ENCODE assay signal across 21 cellular contexts in genomic region chr1:163046071-163046470, GRCh38. TPM values are rescaled to one million over a fixed set of nuclear protein-coding genes. Genes with fewer than 3 reads are reported as not detected.
A peak's percentile ranks its signal among the peaks of the same experiment; 100 is the strongest.
DNase-seq lines count a peak whose midpoint lies in the region; ATAC-seq and TF ChIP-seq lines count a peak whose summit lies in the region.
"Had no signal": no experiment of that assay in that cellular context is flagged by ENCODE, and none has a peak within 500 bp of the region (broad histone marks: within the 10 kb centered on the region; RNA-seq: fewer than 3 reads in every experiment).

No MANE protein-coding gene starts in this region.

- H3K27ac Mint-ChIP-seq in HFFc6: peak overlapping the region; percentile 54
- H3K27ac Mint-ChIP-seq: activated naive CD8-positive, alpha-beta T cell treated with anti-CD3 and anti-CD28 coated beads, Interleukin-2, amount 10 ng/mL, durations not matched to agents 7 days and 5 days; CD4-positive, CD25-positive, alpha-beta regulatory T cell; mesothelial cell of epicardium; nephron had no signal

- no peak overlapping the region for H3K4me3 ChIP-seq in AG04449 (ENCODE audit: low read depth, low read length)
- no peak overlapping the region for H3K4me3 ChIP-seq in cardiac fibroblast (replicated peaks in 1 of 2; ENCODE audit: low read depth in 2 of 2, low read length in 2 of 2)
- H3K4me3 ChIP-seq: esophagus muscularis mucosa, SJSA1, thoracic aorta had no signal

- DNase-seq in AG04449 (ENCODE audit: low read depth, low spot score) (peak; percentile 29), HFFc6 (peak; percentile 68), cardiac fibroblast (ENCODE audit: low read depth in 2 of 2) (peak; percentile 36 to 86), iris pigment epithelial cell (ENCODE audit: low read depth) (peak; percentile 80), HuH-7.5 (ENCODE audit: low spot score) (no peak), ureter (ENCODE audit: low spot score) (no peak), NCI-H146 treated with DMSO at 0.1 percent for 48 hours (lab: John Stamatoyannopoulos, UW; ENCODE audit: unreplicated experiment) (no peak)
- DNase-seq: activated CD4-positive, alpha-beta T cell treated with anti-CD3 and anti-CD28 coated beads for 1 hour; activated naive CD8-positive, alpha-beta T cell treated with anti-CD3 and anti-CD28 coated beads, Interleukin-2, amount 10 ng/mL, durations not matched to agents 7 days and 5 days; caudate nucleus; CD4-positive, CD25-positive, alpha-beta regulatory T cell; hypothalamus; MV-4-11; NCI-H2029 treated with DMSO at 0.1 percent for 48 hours; NCI-H526 had no signal

- no peaks in the 10 kb centered on the region for H3K36me3 Mint-ChIP-seq in HFFc6 (ENCODE audit: low read depth)
- H3K36me3 Mint-ChIP-seq: activated naive CD8-positive, alpha-beta T cell treated with anti-CD3 and anti-CD28 coated beads, Interleukin-2, amount 10 ng/mL, durations not matched to agents 7 days and 5 days; CD4-positive, CD25-positive, alpha-beta regulatory T cell; mesothelial cell of epicardium had no signal

- no peaks in the 10 kb centered on the region for H3K9me3 Mint-ChIP-seq in HFFc6
- H3K9me3 Mint-ChIP-seq: activated naive CD8-positive, alpha-beta T cell treated with anti-CD3 and anti-CD28 coated beads, Interleukin-2, amount 10 ng/mL, durations not matched to agents 7 days and 5 days; mesothelial cell of epicardium; nephron had no signal

- no peaks in the 10 kb centered on the region; the same call in 1 of the 2 replicates for H3K27me3 Mint-ChIP-seq in HFFc6 (ENCODE audit: insufficient read depth)

- no peak overlapping the region for H3K4me3 Mint-ChIP-seq in HFFc6
- H3K4me3 Mint-ChIP-seq: activated naive CD8-positive, alpha-beta T cell treated with anti-CD3 and anti-CD28 coated beads, Interleukin-2, amount 10 ng/mL, durations not matched to agents 7 days and 5 days; CD4-positive, CD25-positive, alpha-beta regulatory T cell; mesothelial cell of epicardium; nephron had no signal

- POLR2A ChIA-PET in AG04449 (lab: Yijun Ruan, JAX): interaction anchor here (0.6 kb wide), 1 partner anchor 23 kb away, joined by 3 read pairs; the partner anchor contains the start of gene RGS4

- TF ChIP-seq CTCF in AG04449 (IDR thresholded peaks at IDR 0.05; ENCODE audit: insufficient read depth, low read length, missing control alignments): no peak
- TF ChIP-seq CTCF in HFFc6 (IDR thresholded peaks at IDR 0.05): no peak
- TF ChIP-seq CTCF in cardiac fibroblast (IDR thresholded peaks at IDR 0.05; ENCODE audit: low read depth, low read length): no peak

- ATAC-seq in HG03135 (IDR thresholded peaks at IDR 0.05; ENCODE audit: unreplicated experiment): no peak

- CTCF ChIA-PET in AG04449 (lab: Yijun Ruan, JAX): interaction anchor here (1.1 to 2.4 kb wide), 3 partner anchors 23 to 119 kb away, joined by 3 to 6 read pairs (median 4); partner anchors contain the start of gene RGS4

- H3K4me1 Mint-ChIP-seq in HFFc6 (ENCODE audit: low read depth): peaks cover 31% of the 10 kb centered on the region
- H3K4me1 Mint-ChIP-seq: activated naive CD8-positive, alpha-beta T cell treated with anti-CD3 and anti-CD28 coated beads, Interleukin-2, amount 10 ng/mL, durations not matched to agents 7 days and 5 days; CD4-positive, CD25-positive, alpha-beta regulatory T cell; mesothelial cell of epicardium; nephron had no signal

RNA-seq across cellular contexts. Expression of gene RGS4, which starts 23.1 kb away (rescaled TPM):
- total RNA-seq in HFFc6 (2021; fragmentation: NEBNext Ultra II Directional; extraction: Animal tissue kit (Norgen Biotek cat#: 25700)): 10 to 100 TPM; 32.3 to 48.6 (median 37.3) TPM
- 1.6 TPM for total RNA-seq in ureter
- total RNA-seq: activated naive CD8-positive, alpha-beta T cell treated with anti-CD3 and anti-CD28 coated beads, Interleukin-2, amount 10 ng/mL, durations not matched to agents 7 days and 5 days; CD4-positive, CD25-positive, alpha-beta regulatory T cell had no signal

Comparison
In these comparisons a context has a peak if more than half of its experiments do, and no peak if none do; other contexts are left out.
1. DNase-seq: peak in AG04449 (single experiment), HFFc6 (single experiment), cardiac fibroblast (2 of 2) and iris pigment epithelial cell (single experiment); none in HuH-7.5 (single experiment), ureter (single experiment) and NCI-H146 treated with DMSO at 0.1 percent for 48 hours (single experiment).
2. RNA of gene RGS4, which starts 23.1 kb away (total RNA-seq): 32.3 to 48.6 TPM in HFFc6; 1.6 TPM in ureter (single experiment); every median in the first group is over 10 times any median in the second.